8 cellular contexts compared by ENCODE assay signal in genomic region chr2:165778653-165779451, GRCh38. TPM values are rescaled to one million over a fixed set of nuclear protein-coding genes. Genes with fewer than 3 reads are reported as not detected.
DNase-seq lines count a peak whose midpoint lies in the region; ATAC-seq and TF ChIP-seq lines count a peak whose summit lies in the region.

No MANE protein-coding gene starts in this region.

- no peaks in the 10 kb centered on the region for H3K9me3 Mint-ChIP-seq in Caco-2 (ENCODE audit: unreplicated experiment)
- peaks cover 2% of the 10 kb centered on the region for H3K9me3 Mint-ChIP-seq in CD4-positive, alpha-beta T cell
- H3K9me3 Mint-ChIP-seq in activated naive CD8-positive, alpha-beta T cell treated with anti-CD3 and anti-CD28 coated beads for 36 hours = peaks cover 3% of the 10 kb centered on the region

- H3K9ac ChIP-seq in iPS-15b (ENCODE audit: low read depth, low read length) = peak overlapping the region; percentile 18

- no peak overlapping the region for H3K4me3 Mint-ChIP-seq in Caco-2 (ENCODE audit: unreplicated experiment)
- no peak overlapping the region for H3K4me3 Mint-ChIP-seq in CD4-positive, alpha-beta T cell
- no peak overlapping the region for H3K4me3 Mint-ChIP-seq in activated naive CD8-positive, alpha-beta T cell treated with anti-CD3 and anti-CD28 coated beads for 36 hours

- no peak overlapping the region for H3K27ac Mint-ChIP-seq in Caco-2 (ENCODE audit: unreplicated experiment)
- H3K27ac Mint-ChIP-seq in CD4-positive, alpha-beta T cell = no peak overlapping the region
- H3K27ac Mint-ChIP-seq in activated naive CD8-positive, alpha-beta T cell treated with anti-CD3 and anti-CD28 coated beads for 36 hours = no peak overlapping the region

- H3K36me3 ChIP-seq in Caco-2 (ENCODE audit: control insufficient read depth, insufficient read depth, low read length) (no peaks in the 10 kb centered on the region), Panc1 (ENCODE audit: control insufficient read depth, insufficient read depth, low read length) (no peaks in the 10 kb centered on the region), iPS-15b (ENCODE audit: control insufficient read depth, insufficient read depth, low read length) (peaks cover 6% of the 10 kb centered on the region)

- BruUV-seq in Caco-2 (replicated peaks; lab: Mats Ljungman, UMichigan) (no TSS peak), Panc1 (replicated peaks; lab: Mats Ljungman, UMichigan) (no TSS peak)

- intact Hi-C loops in Caco-2 (cut with micrococcal nuclease; ENCODE audit: unreplicated experiment) = loop anchor here (1.0 to 5.0 kb wide), 5 partner anchors 77 to 540 kb away; partner anchors contain the start of gene SCN2A
- intact Hi-C loops in Panc1 (cut with micrococcal nuclease; ENCODE audit: unreplicated experiment) = no loop called here
- intact Hi-C loops in CD4-positive, alpha-beta T cell (cut with DNase I, micrococcal nuclease) = no loop called here

- no peaks in the 10 kb centered on the region for H3K27me3 Mint-ChIP-seq in Caco-2 (ENCODE audit: insufficient read depth, unreplicated experiment)
- no peaks in the 10 kb centered on the region for H3K27me3 Mint-ChIP-seq in CD4-positive, alpha-beta T cell
- H3K27me3 Mint-ChIP-seq in activated naive CD8-positive, alpha-beta T cell treated with anti-CD3 and anti-CD28 coated beads for 36 hours = no peaks in the 10 kb centered on the region

- ATAC-seq in GM18511 (IDR thresholded peaks at IDR 0.05; ENCODE audit: unreplicated experiment) (peak; percentile 48), Panc1 (no peak)
- no peak for ATAC-seq in CD4-positive, alpha-beta T cell (ENCODE audit: poor library complexity)

- no peak overlapping the region for H3K27ac ChIP-seq in Panc1 (ENCODE audit: low read length)
- no peak overlapping the region for H3K27ac ChIP-seq in CD4-positive, alpha-beta T cell (ENCODE audit: low read depth, low read length)

- H3K4me3 ChIP-seq in Caco-2 (ENCODE audit: low read depth, low read length) (no peak overlapping the region), Panc1 (ENCODE audit: low read depth in 2 of 2, low read length in 2 of 2) (no peak overlapping the region), iPS-15b (ENCODE audit: low read depth, low read length) (no peak overlapping the region)

- POLR2A ChIA-PET in Caco-2 (lab: Charles Lee) = interaction anchor here (0.9 kb wide), 1 partner anchor 15 kb away, joined by 3 read pairs; the partner anchor contains the start of gene GALNT3
- POLR2A ChIA-PET in Panc1 (lab: Charles Lee) = no interaction called here
- POLR2A ChIA-PET in CD4-positive, alpha-beta T cell (lab: Charles Lee) = no interaction called here

- H3K4me1 ChIP-seq in Caco-2 = peaks cover 6% of the 10 kb centered on the region; the same call in 1 of the 2 replicates
- no peaks in the 10 kb centered on the region for H3K4me1 ChIP-seq in Panc1 (ENCODE audit: control insufficient read depth, insufficient read depth, low read length)
- peaks cover 43% of the 10 kb centered on the region for H3K4me1 ChIP-seq in iPS-15b (ENCODE audit: control insufficient read depth, insufficient read depth, low read length)

- DNase-seq in Caco-2 (peak in 1 of 2 experiments; percentile 57), Panc1 (ENCODE audit: low read depth, low spot score) (peak; percentile 17), NCI-H1436 (lab: John Stamatoyannopoulos, UW) (no peak)
- no peak for DNase-seq in CD4-positive, alpha-beta T cell
- no peak for DNase-seq in activated naive CD8-positive, alpha-beta T cell treated with anti-CD3 and anti-CD28 coated beads for 36 hours
- DNase-seq in stimulated activated CD4-positive, alpha-beta T cell treated with anti-CD3 and anti-CD28 coated beads, Interleukin-15, amount 100 ng/mL, for 24 hours = no peak

- in situ Hi-C loops in Panc1 (cut with HindIII; ENCODE audit: low pct_unique_long_range_greater_than_20kb, low sequenced_read_pairs) = no loop called here

- peaks cover 7% of the 10 kb centered on the region for H3K4me1 Mint-ChIP-seq in Caco-2 (ENCODE audit: low read depth, unreplicated experiment)
- no peaks in the 10 kb centered on the region for H3K4me1 Mint-ChIP-seq in CD4-positive, alpha-beta T cell (ENCODE audit: low read depth)
- no peaks in the 10 kb centered on the region for H3K4me1 Mint-ChIP-seq in activated naive CD8-positive, alpha-beta T cell treated with anti-CD3 and anti-CD28 coated beads for 36 hours

- no peaks in the 10 kb centered on the region for H3K27me3 ChIP-seq in Caco-2 (replicated peaks; ENCODE audit: control insufficient read depth, insufficient read depth, low read length)
- H3K27me3 ChIP-seq in Panc1 (ENCODE audit: control insufficient read depth, insufficient read depth, low read length) = no peaks in the 10 kb centered on the region
- no peaks in the 10 kb centered on the region for H3K27me3 ChIP-seq in iPS-15b (ENCODE audit: control insufficient read depth, insufficient read depth, low read length)
- no peaks in the 10 kb centered on the region for H3K27me3 ChIP-seq in CD4-positive, alpha-beta T cell (ENCODE audit: control insufficient read depth, insufficient read depth, low read length)

- TF ChIP-seq CTCF in Caco-2 (IDR thresholded peaks at IDR 0.05; ENCODE audit: insufficient read depth in 1 of 2, low read depth in 1 of 2, low read length in 1 of 2, severe bottlenecking in 1 of 2, unreplicated experiment in 1 of 2) = peak; percentile 59 to 65
- peak; percentile 52 for TF ChIP-seq CTCF in Panc1 (IDR thresholded peaks at IDR 0.05)
- TF ChIP-seq CTCF in CD4-positive, alpha-beta T cell (IDR thresholded peaks at IDR 0.05) = no peak

- CTCF ChIA-PET in Caco-2 (lab: Charles Lee) = interaction anchor here (0.7 to 1.7 kb wide), 6 partner anchors 15 to 378 kb away, joined by 3 to 24 read pairs (median 4); partner anchors contain the start of gene GALNT3
- CTCF ChIA-PET in Panc1 (lab: Charles Lee) = no interaction called here
- CTCF ChIA-PET in CD4-positive, alpha-beta T cell (lab: Charles Lee) = no interaction called here

- H3K36me3 Mint-ChIP-seq in Caco-2 (ENCODE audit: insufficient read depth, unreplicated experiment) = no peaks in the 10 kb centered on the region
- peaks cover 4% of the 10 kb centered on the region for H3K36me3 Mint-ChIP-seq in CD4-positive, alpha-beta T cell (ENCODE audit: low read depth)
- H3K36me3 Mint-ChIP-seq in activated naive CD8-positive, alpha-beta T cell treated with anti-CD3 and anti-CD28 coated beads for 36 hours = no peaks in the 10 kb centered on the region

- H3K9me3 ChIP-seq in Caco-2 (no peaks in the 10 kb centered on the region), Panc1 (ENCODE audit: control insufficient read depth, insufficient read depth, low read depth, low read length) (no peaks in the 10 kb centered on the region), iPS-15b (ENCODE audit: control insufficient read depth, insufficient read depth, low read length) (no peaks in the 10 kb centered on the region)
- peaks cover 10% of the 10 kb centered on the region for H3K9me3 ChIP-seq in CD4-positive, alpha-beta T cell (ENCODE audit: control insufficient read depth, low read length)

RNA-seq across cellular contexts. Expression of gene GALNT3, which starts 15.2 kb away (rescaled TPM):
- total RNA-seq in Caco-2 (2022) = 17.2 and 19.0 TPM in 2 replicates
- total RNA-seq in Panc1 (2021; ENCODE audit: unreplicated experiment) = 0.10 TPM
- polyA plus RNA-seq in Panc1 (2012; ENCODE audit: insufficient read length) = not detected
- 1 to 10 TPM; 2.9 to 3.3 TPM for total RNA-seq in CD4-positive, alpha-beta T cell
- 1 to 10 TPM; 1.5 to 1.9 TPM for total RNA-seq in activated naive CD8-positive, alpha-beta T cell treated with anti-CD3 and anti-CD28 coated beads for 36 hours
